Comparison of ENCODE assay signal across 32 cellular contexts in the genomic region with DNA sequence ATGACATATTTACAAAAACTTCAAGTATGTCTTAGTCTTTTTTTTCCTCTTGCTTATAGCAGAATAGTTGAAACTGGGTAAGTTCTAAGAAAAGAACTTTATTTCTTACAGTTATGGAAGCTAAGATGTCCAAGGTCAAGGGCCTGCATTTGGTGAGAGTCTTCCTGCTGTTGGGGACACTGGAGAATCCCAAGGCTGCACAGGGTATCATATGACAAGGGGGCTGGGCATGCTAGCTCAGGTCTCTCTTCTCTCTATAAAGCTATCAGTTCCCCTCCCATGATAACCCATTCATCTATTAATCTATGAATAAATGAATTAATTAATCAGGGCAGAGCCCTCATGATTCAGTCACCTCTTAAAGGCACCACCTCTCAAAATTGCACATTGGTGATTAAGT.
"Had no signal": no experiment of that assay in that cellular context is flagged by ENCODE, and none has a peak within 500 bp of the region (broad histone marks: within the 10 kb centered on the region; RNA-seq: fewer than 3 reads in every experiment).

No MANE protein-coding gene starts in this region.

- H3K27ac Mint-ChIP-seq: activated B cell treated with CpG ODN at 0.5 μM for 24 hours; activated CD8-positive, alpha-beta memory T cell treated with anti-CD3 and anti-CD28 coated beads, Interleukin-2, amount 10 ng/mL, durations not matched to agents 7 days and 5 days had no signal

- H3K27me3 Mint-ChIP-seq: activated CD4-positive, alpha-beta memory T cell treated with anti-CD3 and anti-CD28 coated beads for 36 hours; activated CD4-positive, alpha-beta T cell treated with anti-CD3 and anti-CD28 coated beads, Interleukin-2, amount 10 ng/mL, durations not matched to agents 24 days and 14 days; activated naive CD8-positive, alpha-beta T cell; T-cell had no signal

- H3K27ac ChIP-seq: brain microvascular endothelial cell, esophagus muscularis mucosa, foreskin keratinocyte, gastrocnemius medialis, heart left ventricle, WERI-Rb-1 had no signal

- H3K9me3 ChIP-seq: esophagus muscularis mucosa, gastrocnemius medialis, heart left ventricle had no signal

- H3K9me3 Mint-ChIP-seq: activated B cell treated with CpG ODN at 0.5 μM for 24 hours; activated CD4-positive, alpha-beta memory T cell treated with anti-CD3 and anti-CD28 coated beads for 36 hours; activated CD4-positive, alpha-beta T cell treated with anti-CD3 and anti-CD28 coated beads, Interleukin-2, amount 10 ng/mL, durations not matched to agents 24 days and 14 days; effector memory CD8-positive, alpha-beta T cell; T-cell; T-helper 1 cell treated with Interleukin-12 subunit alpha and Interleukin-12 subunit beta and Interleukin-4 antibody, amounts not matched to agents 30 μg/mL and 1 μg/mL, for 36 hours; T-helper 2 cell treated with Interferon-gamma antibody and Interleukin-4, amounts not matched to agents 5 μg/mL and 100 μg/mL, for 36 hours had no signal

- H3K27me3 ChIP-seq: brain microvascular endothelial cell, esophagus muscularis mucosa, foreskin keratinocyte, gastrocnemius medialis, heart left ventricle had no signal

- H3K4me3 Mint-ChIP-seq: activated B cell treated with CpG ODN at 0.5 μM for 24 hours; activated CD4-positive, alpha-beta memory T cell treated with anti-CD3 and anti-CD28 coated beads for 36 hours; activated CD8-positive, alpha-beta memory T cell treated with anti-CD3 and anti-CD28 coated beads, Interleukin-2, amount 10 ng/mL, durations not matched to agents 7 days and 5 days; activated CD8-positive, alpha-beta T cell treated with anti-CD3 and anti-CD28 coated beads, Interleukin-2, amount 10 ng/mL, durations not matched to agents 7 days and 5 days; activated naive CD8-positive, alpha-beta T cell; activated T-helper 1 cell treated with anti-CD3 and anti-CD28 coated beads, Interleukin-12 subunit alpha, Interleukin-12 subunit beta, Interleukin-2, Interleukin-4 antibody, amounts not matched to agents 30 ng/mL and 10 ng/mL and 1 ng/mL, durations not matched to agents 14 hours and 24 hours and 36 hours; effector memory CD8-positive, alpha-beta T cell; T-helper 2 cell treated with Interferon-gamma antibody and Interleukin-4, amounts not matched to agents 5 μg/mL and 100 μg/mL, for 36 hours had no signal

- H3K36me3 Mint-ChIP-seq: activated CD4-positive, alpha-beta memory T cell treated with anti-CD3 and anti-CD28 coated beads for 36 hours; activated CD8-positive, alpha-beta memory T cell treated with anti-CD3 and anti-CD28 coated beads, Interleukin-2, amount 10 ng/mL, durations not matched to agents 7 days and 5 days; activated naive CD8-positive, alpha-beta T cell; T-cell had no signal

- H3K4me3 ChIP-seq: esophagus muscularis mucosa, gastrocnemius medialis, heart left ventricle had no signal

- H3K36me3 ChIP-seq: brain microvascular endothelial cell, esophagus muscularis mucosa, gastrocnemius medialis, heart left ventricle, WERI-Rb-1 had no signal

- DNase-seq: activated B cell treated with CpG ODN at 0.5 μM for 24 hours; activated CD4-positive, alpha-beta memory T cell treated with anti-CD3 and anti-CD28 coated beads for 36 hours; activated CD4-positive, alpha-beta T cell treated with anti-CD3 and anti-CD28 coated beads, Interleukin-2, amount 10 ng/mL, durations not matched to agents 24 days and 14 days; activated CD8-positive, alpha-beta memory T cell treated with anti-CD3 and anti-CD28 coated beads, Interleukin-2, amount 10 ng/mL, durations not matched to agents 7 days and 5 days; activated CD8-positive, alpha-beta memory T cell treated with anti-CD3 and anti-CD28 coated beads, Interleukin-2, amount 50 U/mL, for 4 hours; activated CD8-positive, alpha-beta T cell treated with anti-CD3 and anti-CD28 coated beads, Interleukin-2, amount 10 ng/mL, durations not matched to agents 7 days and 5 days; activated gamma-delta T cell; activated naive CD4-positive, alpha-beta T cell treated with anti-CD3 and anti-CD28 coated beads, Interleukin-2, amount 50 U/mL, for 16 hours; activated naive CD4-positive, alpha-beta T cell treated with Interleukin-2 at 50 U/mL for 16 hours; activated T-cell treated with anti-CD3 and anti-CD28 coated beads, Interleukin-2, amount 50 U/mL, for 1 hour; activated T-cell treated with anti-CD3 and anti-CD28 coated beads, Interleukin-2, amount 50 U/mL, for 48 hours; amniotic stem cell; anterior cingulate cortex; brain microvascular endothelial cell; cortex of kidney; dermis blood vessel endothelial cell; effector CD4-positive, alpha-beta T cell; effector memory CD8-positive, alpha-beta T cell; erythroblast; foreskin keratinocyte; gastrocnemius medialis; glutamatergic neuron; heart left ventricle; T-cell; T1000; WERI-Rb-1 had no signal

- ATAC-seq: activated CD4-positive, CD25-positive, alpha-beta regulatory T cell treated with anti-CD3 and anti-CD28 coated beads, Interleukin-2, amount 50 U/mL, for 24 hours; effector memory CD8-positive, alpha-beta T cell; foreskin keratinocyte; gastrocnemius medialis; heart left ventricle had no signal
